Comparison of ENCODE assay signal across 22 cellular contexts in genomic region chr15:79990997-79991334, GRCh38. TPM values are rescaled to one million over a fixed set of nuclear protein-coding genes. Genes with fewer than 3 reads are reported as not detected.
DNase-seq lines count a peak whose midpoint lies in the region; ATAC-seq and TF ChIP-seq lines count a peak whose summit lies in the region.
"Had no signal": no experiment of that assay in that cellular context is flagged by ENCODE, and none has a peak within 500 bp of the region (broad histone marks: within the 10 kb centered on the region; RNA-seq: fewer than 3 reads in every experiment).

No MANE protein-coding gene starts in this region.

- DNase-seq in activated CD8-positive, alpha-beta memory T cell treated with anti-CD3 and anti-CD28 coated beads for 24 hours, result peak; percentile 49
- no peak for DNase-seq in activated CD8-positive, alpha-beta memory T cell treated with anti-CD3 and anti-CD28 coated beads, Interleukin-2, amount 50 U/mL, for 4 hours
- peak; percentile 54 to 72 for DNase-seq in SJCRH30
- peak; percentile 75 for DNase-seq in myocyte (ENCODE audit: low read depth)
- peak; percentile 62 for DNase-seq in osteocyte (ENCODE audit: extremely low spot score, unreplicated experiment)
- DNase-seq in mucosa of descending colon, result no peak
- no peak for DNase-seq in progenitor cell of endocrine pancreas (ENCODE audit: low spot score, unreplicated experiment)
- no peak for DNase-seq in NCI-H446 (lab: John Stamatoyannopoulos, UW)
- DNase-seq: CD4-positive, alpha-beta T cell; CD8-positive, alpha-beta memory T cell; DMS 273 treated with DMSO at 0.1 percent for 48 hours; DMS79; EL; GDM1; GOT3; H7; HCEC 1CT had no signal

- no peak for ATAC-seq in mucosa of descending colon

- H3K4me3 Mint-ChIP-seq in osteocyte (ENCODE audit: unreplicated experiment) (no peak overlapping the region), progenitor cell of endocrine pancreas (ENCODE audit: low read depth) (no peak overlapping the region)
- H3K4me3 Mint-ChIP-seq: B cell; CD4-positive, alpha-beta T cell; CD8-positive, alpha-beta memory T cell had no signal

- intact Hi-C loops in mucosa of descending colon (cut with DNase I, micrococcal nuclease), result no loop called here

- no peak overlapping the region for H3K27ac ChIP-seq in SJCRH30
- H3K27ac ChIP-seq: 22Rv1, BLaER1, C4-2B had no signal

- H3K4me1 ChIP-seq in SJCRH30, result no peaks in the 10 kb centered on the region
- H3K4me1 ChIP-seq in mucosa of descending colon (ENCODE audit: low read depth), result no peaks in the 10 kb centered on the region
- H3K4me1 ChIP-seq: BLaER1 had no signal

- H3K9me3 Mint-ChIP-seq in osteocyte (ENCODE audit: unreplicated experiment), result no peaks in the 10 kb centered on the region
- no peaks in the 10 kb centered on the region for H3K9me3 Mint-ChIP-seq in progenitor cell of endocrine pancreas (ENCODE audit: low read depth)
- H3K9me3 Mint-ChIP-seq: CD4-positive, alpha-beta T cell; CD8-positive, alpha-beta memory T cell had no signal

- H3K27ac Mint-ChIP-seq in osteocyte (ENCODE audit: unreplicated experiment) (no peak overlapping the region), progenitor cell of endocrine pancreas (no peak overlapping the region)
- H3K27ac Mint-ChIP-seq: B cell; CD4-positive, alpha-beta T cell; CD8-positive, alpha-beta memory T cell had no signal

- H3K27me3 Mint-ChIP-seq in osteocyte (ENCODE audit: unreplicated experiment) (peaks cover 24% of the 10 kb centered on the region), progenitor cell of endocrine pancreas (peaks cover 12% of the 10 kb centered on the region)
- H3K27me3 Mint-ChIP-seq: CD4-positive, alpha-beta T cell had no signal

- H3K27me3 ChIP-seq in SJCRH30, result no peaks in the 10 kb centered on the region
- H3K27me3 ChIP-seq: BLaER1 had no signal

- no peaks in the 10 kb centered on the region for H3K4me1 Mint-ChIP-seq in osteocyte (ENCODE audit: unreplicated experiment)
- H3K4me1 Mint-ChIP-seq in progenitor cell of endocrine pancreas (ENCODE audit: low read depth), result no peaks in the 10 kb centered on the region

- H3K4me3 ChIP-seq in SJCRH30 (no peak overlapping the region), mucosa of descending colon (no peak overlapping the region)
- H3K4me3 ChIP-seq: BLaER1, GM12878 had no signal

- H3K9me3 ChIP-seq in SJCRH30 (replicated peaks), result no peaks in the 10 kb centered on the region
- no peaks in the 10 kb centered on the region for H3K9me3 ChIP-seq in mucosa of descending colon
- H3K9me3 ChIP-seq: BLaER1 had no signal

- H3K36me3 ChIP-seq in SJCRH30, result no peaks in the 10 kb centered on the region
- no peaks in the 10 kb centered on the region for H3K36me3 ChIP-seq in mucosa of descending colon (ENCODE audit: low read depth)
- H3K36me3 ChIP-seq: BLaER1 had no signal

- TF ChIP-seq CTCF in osteocyte (IDR thresholded peaks at IDR 0.05), result no peak
- TF ChIP-seq CTCF in mucosa of descending colon (IDR thresholded peaks at IDR 0.05), result no peak
- no peak for TF ChIP-seq CTCF in progenitor cell of endocrine pancreas (IDR thresholded peaks at IDR 0.05; ENCODE audit: unreplicated experiment)

- no peaks in the 10 kb centered on the region for H3K36me3 Mint-ChIP-seq in osteocyte (ENCODE audit: unreplicated experiment)
- no peaks in the 10 kb centered on the region for H3K36me3 Mint-ChIP-seq in progenitor cell of endocrine pancreas (ENCODE audit: insufficient read depth)
- H3K36me3 Mint-ChIP-seq: CD8-positive, alpha-beta memory T cell had no signal

RNA-seq across cellular contexts. Expression of gene BCL2A1, which starts 20.0 kb away (rescaled TPM):
- total RNA-seq in SJCRH30 (2014; rRNA removed; shearing (Covaris generic)), result not detected in 2 replicates
- total RNA-seq in myocyte, result not detected in 2 replicates
- 0.26 TPM for polyA plus RNA-seq in myocyte (2012)
- not detected in 2 replicates for total RNA-seq in osteocyte
- 1 to 10 TPM; 1.0 to 5.6 (median 1.8) TPM for total RNA-seq in mucosa of descending colon
- total RNA-seq in progenitor cell of endocrine pancreas, result not detected in 2 replicates
- total RNA-seq: H7 had no signal

Comparison
In these comparisons a context has a peak if more than half of its experiments do, and no peak if none do; other contexts are left out.
1. DNase-seq: peak in activated CD8-positive, alpha-beta memory T cell treated with anti-CD3 and anti-CD28 coated beads for 24 hours (single experiment), SJCRH30 (2 of 2), myocyte (single experiment) and osteocyte (single experiment); none in activated CD8-positive, alpha-beta memory T cell treated with anti-CD3 and anti-CD28 coated beads, Interleukin-2, amount 50 U/mL, for 4 hours (single experiment), mucosa of descending colon (0 of 3), progenitor cell of endocrine pancreas (single experiment) and NCI-H446 (0 of 2).